9 cellular contexts compared by ENCODE assay signal in the genomic region with DNA sequence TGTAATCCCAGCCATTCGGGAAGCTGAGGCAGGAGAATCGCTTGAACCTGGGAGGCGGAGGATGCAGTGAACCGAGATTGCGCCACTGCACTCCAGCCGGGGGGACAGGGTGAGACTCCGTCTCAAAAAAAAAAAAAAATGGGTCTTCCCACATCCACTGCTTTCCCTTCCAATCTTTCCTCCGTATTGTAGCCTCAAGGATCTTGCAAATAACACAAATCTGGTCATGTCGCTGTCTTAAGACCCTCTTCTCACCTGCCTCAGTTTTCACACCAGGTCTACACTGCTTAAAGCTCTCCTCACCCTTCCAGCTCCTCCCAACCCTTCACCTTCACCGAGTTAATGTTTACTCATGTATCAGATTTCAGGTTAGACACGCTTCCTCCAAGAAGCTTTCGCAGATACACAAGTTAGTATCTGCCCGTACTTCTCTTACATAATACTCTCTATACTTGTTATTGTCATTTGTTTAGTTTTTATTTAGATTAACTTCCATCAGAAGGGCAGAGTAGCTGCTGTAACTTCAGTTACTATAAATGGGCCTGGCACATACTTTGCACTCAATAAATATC. TPM values are rescaled to one million over a fixed set of nuclear protein-coding genes. Genes with fewer than 3 reads are reported as not detected.
DNase-seq lines count a peak whose midpoint lies in the region; ATAC-seq, FAIRE-seq and TF ChIP-seq lines count a peak whose summit lies in the region.
"Had no signal": no experiment of that assay in that cellular context is flagged by ENCODE, and none has a peak within 500 bp of the region (broad histone marks: within the 10 kb centered on the region; RNA-seq: fewer than 3 reads in every experiment).

No MANE protein-coding gene starts in this region.

- no peak for TF ChIP-seq CTCF in LNCaP clone FGC (IDR thresholded peaks at IDR 0.05; ENCODE audit: control insufficient read depth, extremely low read depth, insufficient read depth)
- TF ChIP-seq CTCF in endothelial cell of umbilical vein (IDR thresholded peaks at IDR 0.05; ENCODE audit: extremely low read depth in 1 of 2, insufficient read depth in 1 of 2, low read depth in 1 of 2, low read length in 2 of 2) = no peak
- TF ChIP-seq CTCF in ovary (IDR thresholded peaks at IDR 0.05) = no peak

- peaks cover 2 to 7% of the 10 kb centered on the region in 2 donors for H3K27me3 Mint-ChIP-seq in CD8-positive, alpha-beta memory T cell

- no peak overlapping the region for H3K4me3 Mint-ChIP-seq in CD8-positive, alpha-beta memory T cell

- H3K36me3 Mint-ChIP-seq in CD8-positive, alpha-beta memory T cell = peaks cover 0 to 9% (median 0%) of the 10 kb centered on the region in 3 donors

- no TSS peak for BruUV-seq in endothelial cell of umbilical vein (replicated peaks; lab: Mats Ljungman, UMichigan)

- H2AFZ ChIP-seq in endothelial cell of umbilical vein (ENCODE audit: low read depth, low read length) = no peak overlapping the region

- ATAC-seq in left lobe of liver = no peak

- H3K36me3 ChIP-seq in CD8-positive, alpha-beta memory T cell (ENCODE audit: insufficient read depth, low read length) = no peaks in the 10 kb centered on the region
- H3K36me3 ChIP-seq in endothelial cell of umbilical vein (ENCODE audit: control insufficient read depth in 2 of 2, extremely low read depth in 1 of 2, insufficient read depth in 2 of 2, low read length in 2 of 2) (no peaks in the 10 kb centered on the region), ovary (no peaks in the 10 kb centered on the region)

- H3K4me1 ChIP-seq in CD8-positive, alpha-beta memory T cell (ENCODE audit: insufficient read depth, low read length) = peaks cover 25% of the 10 kb centered on the region
- H3K4me1 ChIP-seq in endothelial cell of umbilical vein (ENCODE audit: control insufficient read depth, extremely low read depth, insufficient read depth, low read length) = peaks cover 17% of the 10 kb centered on the region
- peaks cover 10% of the 10 kb centered on the region for H3K4me1 ChIP-seq in ovary (ENCODE audit: insufficient read depth)

- H4K20me1 ChIP-seq in endothelial cell of umbilical vein (replicated peaks; ENCODE audit: control insufficient read depth, extremely low read depth, insufficient read depth, low read length) = peaks cover 3% of the 10 kb centered on the region

- TF ChIP-seq POLR2A in endothelial cell of umbilical vein (IDR thresholded peaks at IDR 0.05; ENCODE audit: low read depth, low read length) (no peak), ovary (IDR thresholded peaks at IDR 0.05) (no peak)

- CTCF ChIA-PET in CD8-positive, alpha-beta memory T cell (lab: Charles Lee) = no interaction called here
- CTCF ChIA-PET in endothelial cell of umbilical vein (lab: Charles Lee) = interaction anchor here (1.0 kb wide), 1 partner anchor 30 kb away, joined by 3 read pairs; no protein-coding TSS in a partner anchor

- no peak for FAIRE-seq in endothelial cell of umbilical vein (lab: Jason Lieb, UNC)
- FAIRE-seq: urothelium cell line had no signal

- peak overlapping the region; percentile 96 for H3K4me2 ChIP-seq in endothelial cell of umbilical vein (ENCODE audit: insufficient read depth, low read length)

- TF ChIP-seq EP300 in ovary (IDR thresholded peaks at IDR 0.05) = no peak

- peak overlapping the region; percentile 79 for H3K4me3 ChIP-seq in CD8-positive, alpha-beta memory T cell (ENCODE audit: low read length)
- H3K4me3 ChIP-seq in LNCaP clone FGC (ENCODE audit: low read depth, low read length) (peak overlapping the region; percentile 98), endothelial cell of umbilical vein (replicated peaks in 1 of 3; ENCODE audit: insufficient read depth in 1 of 3, low read depth in 1 of 3, low read length in 3 of 3) (peak overlapping the region in 2 of 3 experiments; percentile 95 to 97), ovary (peak overlapping the region; percentile 99)

- H3K27ac ChIP-seq in CD8-positive, alpha-beta memory T cell (ENCODE audit: low read depth, low read length) = no peak overlapping the region
- peak overlapping the region; percentile 64 for H3K27ac ChIP-seq in endothelial cell of umbilical vein (ENCODE audit: insufficient read depth, low read depth, low read length)
- H3K27ac ChIP-seq in ovary = no peak overlapping the region
- H3K27ac ChIP-seq in caudate nucleus (ENCODE audit: low read depth, low read length) = no peak overlapping the region

- H3K79me2 ChIP-seq in endothelial cell of umbilical vein (ENCODE audit: control insufficient read depth, insufficient read depth, low read length) = peaks cover 63% of the 10 kb centered on the region

- no peaks in the 10 kb centered on the region for H3K27me3 ChIP-seq in CD8-positive, alpha-beta memory T cell (ENCODE audit: insufficient read depth, low read length, poor library complexity, severe bottlenecking)
- no peaks in the 10 kb centered on the region for H3K27me3 ChIP-seq in endothelial cell of umbilical vein (ENCODE audit: control insufficient read depth in 2 of 2, insufficient read depth in 2 of 2, low read length in 2 of 2)
- no peaks in the 10 kb centered on the region for H3K27me3 ChIP-seq in ovary

- intact Hi-C loops in endothelial cell of umbilical vein (cut with micrococcal nuclease) (no loop called here), ovary (cut with DNase I) (no loop called here), posterior cingulate gyrus (cut with DNase I) (loop anchor here (2.0 to 5.0 kb wide), 2 partner anchors 24 to 1147 kb away; a partner anchor contains a TSS)

- no peaks in the 10 kb centered on the region for H3K9me3 ChIP-seq in CD8-positive, alpha-beta memory T cell (ENCODE audit: low read length)
- H3K9me3 ChIP-seq in endothelial cell of umbilical vein (replicated peaks; ENCODE audit: control insufficient read depth, insufficient read depth, low read length) (no peaks in the 10 kb centered on the region), ovary (no peaks in the 10 kb centered on the region)

- dilution Hi-C loops in endothelial cell of umbilical vein (cut with MboI; ENCODE audit: extremely low pct_ligation_motif_present, low sequenced_read_pairs) = no loop called here

- H3K4me1 Mint-ChIP-seq in CD8-positive, alpha-beta memory T cell = peaks cover 0 to 18% (median 7%) of the 10 kb centered on the region in 3 donors

- POLR2A ChIA-PET in CD8-positive, alpha-beta memory T cell (lab: Charles Lee) = interaction anchor here (0.8 kb wide), 1 partner anchor 24 kb away, joined by 3 read pairs; a partner anchor contains a TSS
- POLR2A ChIA-PET in endothelial cell of umbilical vein (lab: Charles Lee) = no interaction called here

- peak overlapping the region; percentile 90 for H3K9ac ChIP-seq in endothelial cell of umbilical vein (replicated peaks; ENCODE audit: extremely low read depth, insufficient read depth, low read length)

- 79 to 81% (median 79%) methylated on average over 13 of the region's 13 CpGs for WGBS in ovary, 3 donors

- no peaks in the 10 kb centered on the region for H3K9me3 Mint-ChIP-seq in CD8-positive, alpha-beta memory T cell

- peaks cover 4% of the 10 kb centered on the region for H3K9me1 ChIP-seq in endothelial cell of umbilical vein (replicated peaks; ENCODE audit: control insufficient read depth, extremely low read depth, insufficient read depth, low read length)

- DNase-seq in CD8-positive, alpha-beta memory T cell = no peak
- DNase-seq in LNCaP clone FGC (ENCODE audit: low read depth) (peak; percentile 71), endothelial cell of umbilical vein (ENCODE audit: low read depth, low spot score) (no peak), ovary (no peak), left lobe of liver (ENCODE audit: low spot score) (no peak), caudate nucleus (lab: John Stamatoyannopoulos, UW) (no peak), D341Med (ENCODE audit: low spot score) (no peak), posterior cingulate gyrus (no peak)

- H3K27ac Mint-ChIP-seq in CD8-positive, alpha-beta memory T cell = no peak overlapping the region

TF ChIP-seq in endothelial cell of umbilical vein, 7 proteins besides CTCF, POLR2A, EP300 and RAD21 (continues in another document):
- TF ChIP-seq JUN (IDR thresholded peaks at IDR 0.05; ENCODE audit: borderline replicate concordance, insufficient read depth, insufficient read length, low read depth) (no peak), FOS (IDR thresholded peaks at IDR 0.05; ENCODE audit: borderline replicate concordance, insufficient read depth, low read length) (no peak), EZH2 (IDR thresholded peaks at IDR 0.05; ENCODE audit: borderline replicate concordance, low read depth, low read length, severe bottlenecking) (no peak), GATA2 (IDR thresholded peaks at IDR 0.05; ENCODE audit: insufficient read depth, insufficient read length, low read depth, low read length) (no peak)
- TF ChIP-seq, protein P1, sequence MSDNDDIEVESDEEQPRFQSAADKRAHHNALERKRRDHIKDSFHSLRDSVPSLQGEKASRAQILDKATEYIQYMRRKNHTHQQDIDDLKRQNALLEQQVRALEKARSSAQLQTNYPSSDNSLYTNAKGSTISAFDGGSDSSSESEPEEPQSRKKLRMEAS (IDR thresholded peaks at IDR 0.05; ENCODE audit: insufficient read depth, insufficient read length) = no peak

RNA-seq across cellular contexts. Expression of a gene that starts 1.5 kb away (rescaled TPM):
- total RNA-seq in CD8-positive, alpha-beta memory T cell = 10 to 100 TPM; 15.6 to 19.0 TPM
- polyA plus RNA-seq in CD8-positive, alpha-beta memory T cell = 20.9 TPM
- total RNA-seq in endothelial cell of umbilical vein (14.2 and 16.4 TPM in 2 replicates), ovary (10 to 100 TPM in 4 of 7 donors, 1 to 10 TPM in 3; 8.9 to 14.0 (median 10.0) TPM), left lobe of liver (4.5 TPM)
- polyA plus RNA-seq in endothelial cell of umbilical vein (7.6 and 9.6 TPM in 2 replicates), ovary (10 to 100 TPM; 12.1 to 13.4 TPM)
- 11.2 and 12.4 TPM in 2 replicates for polyA plus RNA-seq in endothelial cell of umbilical vein (2011; cell fraction: cytosol; rRNA removed)
- polyA plus RNA-seq in endothelial cell of umbilical vein (2011; cell fraction: nucleus; rRNA removed) = 4.5 and 5.7 TPM in 2 replicates
- 21.4 and 25.6 TPM in 2 replicates for polyA plus RNA-seq in endothelial cell of umbilical vein (2012)
- polyA minus RNA-seq in endothelial cell of umbilical vein = 27.9 and 30.2 TPM in 2 replicates
- polyA minus RNA-seq in endothelial cell of umbilical vein (2011; cell fraction: cytosol; rRNA and poly(A)+ RNA removed) = 10.8 TPM
- polyA minus RNA-seq in endothelial cell of umbilical vein (2011; cell fraction: nucleus; rRNA and poly(A)+ RNA removed) = 7.0 and 8.0 TPM in 2 replicates

RNA-seq across cellular contexts. Expression of a gene that starts 24.3 kb away (rescaled TPM):
- 10 to 100 TPM; 25.6 to 27.3 TPM for total RNA-seq in CD8-positive, alpha-beta memory T cell
- polyA plus RNA-seq in CD8-positive, alpha-beta memory T cell = 45.7 TPM
- total RNA-seq in endothelial cell of umbilical vein = 13.7 and 18.7 TPM in 2 replicates
- 1.5 and 3.5 TPM in 2 replicates for polyA plus RNA-seq in endothelial cell of umbilical vein
- polyA plus RNA-seq in endothelial cell of umbilical vein (2011; cell fraction: cytosol; rRNA removed) = 5.0 and 6.7 TPM in 2 replicates
- polyA plus RNA-seq in endothelial cell of umbilical vein (2011; cell fraction: nucleus; rRNA removed) = 7.2 and 9.9 TPM in 2 replicates
- polyA plus RNA-seq in endothelial cell of umbilical vein (2012) = 10.5 and 14.7 TPM in 2 replicates
- 14.2 and 14.9 TPM in 2 replicates for polyA minus RNA-seq in endothelial cell of umbilical vein
- polyA minus RNA-seq in endothelial cell of umbilical vein (2011; cell fraction: cytosol; rRNA and poly(A)+ RNA removed) = 10.2 TPM
- 6.0 and 12.9 TPM in 2 replicates for polyA minus RNA-seq in endothelial cell of umbilical vein (2011; cell fraction: nucleus; rRNA and poly(A)+ RNA removed)
- 10 to 100 TPM; 18.2 to 48.3 (median 36.7) TPM for total RNA-seq in ovary
- polyA plus RNA-seq in ovary = 10 to 100 TPM; 19.0 to 48.4 TPM
- 29.7 TPM for total RNA-seq in left lobe of liver
